8 cellular contexts compared by ENCODE assay signal in the genomic region with DNA sequence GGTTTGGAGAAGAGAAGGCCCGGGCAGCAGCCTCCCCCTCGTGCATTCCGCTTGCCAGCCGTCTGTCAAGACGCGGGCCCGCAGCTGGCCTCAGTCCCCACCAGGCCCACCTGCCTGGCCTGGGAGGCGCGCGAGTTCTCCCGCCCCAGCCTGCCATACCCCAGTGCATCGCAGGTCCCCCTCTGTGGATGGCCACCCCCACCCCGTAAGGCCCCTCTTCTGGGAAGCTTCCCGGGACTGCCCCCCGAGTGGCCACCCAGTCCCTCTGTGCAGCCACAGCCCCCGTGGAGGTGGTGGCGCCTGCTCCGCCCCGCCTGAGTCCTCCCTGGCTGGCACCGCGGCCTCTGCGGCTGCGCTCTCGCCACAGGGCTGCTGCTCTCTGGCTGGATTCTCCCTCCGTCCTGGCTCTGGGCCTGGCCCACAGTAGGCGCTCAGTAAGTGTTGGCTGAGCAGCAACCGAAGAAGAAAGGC.
DNase-seq lines count a peak whose midpoint lies in the region; ATAC-seq and TF ChIP-seq lines count a peak whose summit lies in the region.

No MANE protein-coding gene starts in this region.

- H2BK5ac ChIP-seq in trophoblast cell (ENCODE audit: low read depth, low read length, poor library complexity), result no peak overlapping the region

- peak overlapping the region; percentile 38; the same call in 1 of the 2 replicates for H2AFZ ChIP-seq in PC-3 (ENCODE audit: low read length)
- peak overlapping the region; percentile 37 for H2AFZ ChIP-seq in trophoblast cell (ENCODE audit: insufficient read depth, low read length, poor library complexity)

- H3K9me2 ChIP-seq in PC-3 (replicated peaks; ENCODE audit: low read length), result no peaks in the 10 kb centered on the region

- peak overlapping the region; percentile 38 for H3K4me3 ChIP-seq in PC-3 (ENCODE audit: low read length)
- no peak overlapping the region for H3K4me3 ChIP-seq in trophoblast cell (ENCODE audit: low read depth, low read length)

- H3K36me3 ChIP-seq in PC-3 (ENCODE audit: low read depth, low read length) (no peaks in the 10 kb centered on the region), trophoblast cell (ENCODE audit: control insufficient read depth in 1 of 2, insufficient read depth in 2 of 2, low read length in 2 of 2) (no peaks in the 10 kb centered on the region)

- TF ChIP-seq CTCF in PC-3 (conservative IDR thresholded peaks at IDR 0.05; ENCODE audit: low read depth, low read length) (no peak), foreskin keratinocyte (conservative IDR thresholded peaks at IDR 0.05) (no peak)

- no peaks in the 10 kb centered on the region for H3K79me1 ChIP-seq in trophoblast cell (ENCODE audit: low read length)

- no TSS peak for BruUV-seq in PC-3 (replicated peaks; lab: Mats Ljungman, UMichigan)

- H3K9ac ChIP-seq in PC-3 (ENCODE audit: low read length) (no peak overlapping the region), trophoblast cell (ENCODE audit: low read length) (no peak overlapping the region)

- H3K14ac ChIP-seq in trophoblast cell (ENCODE audit: low read length), result no peak overlapping the region

- no peak overlapping the region for H2BK120ac ChIP-seq in trophoblast cell (ENCODE audit: insufficient read depth, low read length, poor library complexity)

- POLR2A ChIA-PET in PC-3 (lab: Charles Lee; ENCODE audit: unreplicated experiment), result no interaction called here

- ATAC-seq in PC-3 (peak; percentile 84), foreskin keratinocyte (peak; percentile 14), HG03571 (IDR thresholded peaks at IDR 0.05; ENCODE audit: unreplicated experiment) (no peak), GM21737 (IDR thresholded peaks at IDR 0.05; ENCODE audit: unreplicated experiment) (no peak)

- WGBS in trophoblast cell (ENCODE audit: extremely low coverage, insufficient coverage, insufficient read length), result no CpG with 5 or more reads among the region's 27 CpGs

- no peak overlapping the region for H3K23ac ChIP-seq in trophoblast cell (ENCODE audit: low read length)

- DNase-seq in D341Med (ENCODE audit: low spot score) (peak; percentile 86), PC-3 (no peak), foreskin keratinocyte (no peak), trophoblast cell (no peak), GM19240 (ENCODE audit: insufficient read length, low spot score) (no peak), T-helper 9 cell (no peak)

- H2BK12ac ChIP-seq in trophoblast cell (ENCODE audit: low read length), result no peak overlapping the region

- intact Hi-C loops in PC-3 (cut with micrococcal nuclease), result no loop called here

- H3K4me2 ChIP-seq in PC-3 (ENCODE audit: low read length) (peak overlapping the region; percentile 61), trophoblast cell (ENCODE audit: low read length) (peak overlapping the region; percentile 40)

- no peaks in the 10 kb centered on the region for H3K27me3 ChIP-seq in PC-3 (ENCODE audit: low read length)
- peaks cover 10% of the 10 kb centered on the region for H3K27me3 ChIP-seq in foreskin keratinocyte
- H3K27me3 ChIP-seq in trophoblast cell (ENCODE audit: insufficient read depth, low read length), result no peaks in the 10 kb centered on the region

- H3K9me3 ChIP-seq in PC-3 (ENCODE audit: low read length), result no peaks in the 10 kb centered on the region
- H3K9me3 ChIP-seq in trophoblast cell (ENCODE audit: insufficient read depth, low read depth, low read length), result no peaks in the 10 kb centered on the region

- CTCF ChIA-PET in PC-3 (lab: Charles Lee), result no interaction called here

- no peak overlapping the region for H3K18ac ChIP-seq in trophoblast cell (ENCODE audit: low read length)

- H3F3A ChIP-seq in PC-3 (ENCODE audit: low read length, unreplicated experiment), result no peaks in the 10 kb centered on the region

- H3K4ac ChIP-seq in trophoblast cell (ENCODE audit: low read depth, low read length), result no peak overlapping the region

- no peak overlapping the region for H2AK5ac ChIP-seq in trophoblast cell (ENCODE audit: low read length)

- H3K27ac ChIP-seq in PC-3 (ENCODE audit: low read length), result no peak overlapping the region
- no peak overlapping the region for H3K27ac ChIP-seq in foreskin keratinocyte
- no peak overlapping the region for H3K27ac ChIP-seq in trophoblast cell (ENCODE audit: low read depth, low read length)

- H4K20me1 ChIP-seq in PC-3 (ENCODE audit: low read length), result no peaks in the 10 kb centered on the region

- peak overlapping the region; percentile 14 for H4K12ac ChIP-seq in trophoblast cell (ENCODE audit: low read depth, low read length)

- H3K79me2 ChIP-seq in PC-3 (ENCODE audit: low read length) (no peaks in the 10 kb centered on the region), trophoblast cell (ENCODE audit: control insufficient read depth, insufficient read depth, low read length, poor library complexity) (no peaks in the 10 kb centered on the region)

- H4K91ac ChIP-seq in trophoblast cell (ENCODE audit: low read depth, low read length), result no peak overlapping the region

- H4K8ac ChIP-seq in trophoblast cell (ENCODE audit: low read depth, low read length), result peak overlapping the region; percentile 3

- H3K4me1 ChIP-seq in PC-3 (ENCODE audit: insufficient read depth, low read length) (peaks cover 3% of the 10 kb centered on the region; the same call in 1 of the 2 replicates), foreskin keratinocyte (no peaks in the 10 kb centered on the region), trophoblast cell (ENCODE audit: control insufficient read depth in 1 of 2, insufficient read depth in 2 of 2, low read length in 2 of 2) (no peaks in the 10 kb centered on the region)

Comparison
In these comparisons a context has a peak if more than half of its experiments do, and no peak if none do; other contexts are left out.
1. ATAC-seq: peak in PC-3 (single experiment) and foreskin keratinocyte (single experiment); none in HG03571 (single experiment) and GM21737 (single experiment).